In the genomic region with DNA sequence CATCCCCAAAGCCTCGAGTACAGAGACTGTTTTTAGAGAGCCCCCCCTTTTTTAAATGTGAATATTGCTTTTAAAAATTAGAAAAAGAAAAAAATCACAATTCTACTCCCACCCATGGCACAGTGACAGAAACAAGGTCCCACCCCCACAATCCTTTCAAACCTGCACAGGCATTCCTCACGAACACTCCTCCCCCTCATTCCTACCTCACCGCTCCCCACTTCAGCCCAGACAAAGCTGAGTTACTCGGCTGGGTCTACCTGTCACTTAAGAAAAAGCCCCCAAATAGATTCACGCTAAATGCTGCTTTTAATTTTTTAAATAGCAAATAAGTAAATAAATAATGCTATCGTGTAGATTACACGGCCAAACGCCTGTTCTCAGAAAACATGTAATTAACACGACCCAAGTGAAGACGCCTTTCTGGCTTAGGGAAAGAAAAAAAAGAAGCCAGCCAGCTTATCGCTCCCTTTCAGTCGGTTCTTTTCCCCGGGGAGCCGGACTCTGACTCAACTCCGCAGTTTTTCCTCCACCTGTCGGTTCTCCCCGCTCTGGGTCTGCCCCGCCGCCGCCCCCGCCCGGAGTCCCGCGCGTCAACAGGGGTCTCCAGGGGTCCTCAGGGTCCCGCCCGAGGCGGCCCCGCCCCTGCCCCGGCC, we compare ENCODE assay signal across 8 cellular contexts. TPM values are rescaled to one million over a fixed set of nuclear protein-coding genes. Genes with fewer than 3 reads are reported as not detected.
DNase-seq lines count a peak whose midpoint lies in the region; ATAC-seq and TF ChIP-seq lines count a peak whose summit lies in the region.

No MANE protein-coding gene starts in this region.

- ATAC-seq in HG03045 (IDR thresholded peaks at IDR 0.05; ENCODE audit: unreplicated experiment): peak; percentile 0

- H3K9me3 ChIP-seq in WERI-Rb-1 (ENCODE audit: severe bottlenecking): no peaks in the 10 kb centered on the region

- DNase-seq in WERI-Rb-1: no peak
- DNase-seq in glutamatergic neuron: no peak
- peak; percentile 75 for DNase-seq in putamen (ENCODE audit: low spot score)
- DNase-seq in central memory CD4-positive, alpha-beta T cell: no peak
- no peak for DNase-seq in AG08396 (ENCODE audit: low spot score)
- DNase-seq in stimulated activated CD4-positive, alpha-beta T cell treated with anti-CD3 and anti-CD28 coated beads, Interleukin-12 subunit alpha, Interleukin-12 subunit beta, amount 100 ng/mL, for 4 hours: no peak

- H3K4me3 Mint-ChIP-seq in glutamatergic neuron (ENCODE audit: unreplicated experiment): peak overlapping the region; percentile 96

- H3K36me3 Mint-ChIP-seq in glutamatergic neuron (ENCODE audit: unreplicated experiment): no peaks in the 10 kb centered on the region

- no peaks in the 10 kb centered on the region for H3K36me3 ChIP-seq in WERI-Rb-1

- H3K27ac Mint-ChIP-seq in glutamatergic neuron (ENCODE audit: unreplicated experiment): peak overlapping the region; percentile 90

- H3K9me3 Mint-ChIP-seq in glutamatergic neuron (ENCODE audit: unreplicated experiment): peaks cover 8% of the 10 kb centered on the region

- H3K27me3 Mint-ChIP-seq in glutamatergic neuron (ENCODE audit: unreplicated experiment): peaks cover 6% of the 10 kb centered on the region

- TF ChIP-seq CTCF in C4-2B (conservative IDR thresholded peaks at IDR 0.05) (no peak), WERI-Rb-1 (IDR thresholded peaks at IDR 0.05; ENCODE audit: low read depth, low read length) (no peak), glutamatergic neuron (IDR thresholded peaks at IDR 0.05; ENCODE audit: partially characterized antibody, unreplicated experiment) (no peak)

- H3K27ac ChIP-seq in C4-2B (peak overlapping the region; percentile 76), WERI-Rb-1 (no peak overlapping the region; the same call in 1 of the 2 replicates)

- H3K4me3 ChIP-seq in WERI-Rb-1 (ENCODE audit: low read depth, low read length): peak overlapping the region; percentile 66

- H3K27me3 ChIP-seq in WERI-Rb-1 (ENCODE audit: insufficient read depth, low read depth, severe bottlenecking): no peaks in the 10 kb centered on the region

- peaks cover 31% of the 10 kb centered on the region for H3K4me1 Mint-ChIP-seq in glutamatergic neuron (ENCODE audit: low read depth, unreplicated experiment)

RNA-seq across cellular contexts. Expression of gene MPP7, which starts 0.7 kb away (rescaled TPM):
- total RNA-seq in glutamatergic neuron (ENCODE audit: unreplicated experiment): 19.0 TPM
